Comparison of ENCODE assay signal across 5 cellular contexts in genomic region chr22:21531525-21531924, GRCh38. TPM values are rescaled to one million over a fixed set of nuclear protein-coding genes. Genes with fewer than 3 reads are reported as not detected.
"Had no signal": no experiment of that assay in that cellular context is flagged by ENCODE, and none has a peak within 500 bp of the region (broad histone marks: within the 10 kb centered on the region; RNA-seq: fewer than 3 reads in every experiment).

No MANE protein-coding gene starts in this region.

RNA-seq across cellular contexts. Expression of gene RIMBP3C, which starts 19.7 kb away (rescaled TPM):
- total RNA-seq: transverse colon, uterus, vagina had no signal
- polyA plus RNA-seq: stomach, urinary bladder had no signal
